In the genomic region with DNA sequence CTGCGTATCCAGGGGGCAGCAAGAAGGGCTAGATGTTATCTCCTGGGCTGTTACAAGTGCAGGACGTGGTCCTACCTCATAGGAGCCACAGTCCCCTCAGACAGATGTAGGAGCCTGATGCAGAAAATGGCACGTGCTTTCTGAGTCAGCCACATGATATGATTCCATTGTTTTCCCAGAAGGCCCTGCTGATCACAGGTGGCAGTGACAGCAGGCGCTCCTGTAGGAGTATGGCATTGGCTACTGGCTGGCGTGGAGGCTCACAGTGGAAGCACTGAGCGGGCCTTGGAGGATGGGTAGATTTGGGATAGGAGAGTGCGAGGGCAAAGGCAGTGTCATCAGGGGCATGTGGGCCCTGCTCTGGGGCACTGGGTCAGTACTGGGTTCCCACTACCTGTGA, we compare ENCODE assay signal across 1 cellular context.
TF ChIP-seq lines count a peak whose summit lies in the region.

No MANE protein-coding gene starts in this region.

TF ChIP-seq in GM12891, 5 proteins besides CTCF, POLR2A, EP300 and RAD21:
- TF ChIP-seq SPI1 (IDR thresholded peaks at IDR 0.05; ENCODE audit: low read depth, low read length) (no peak), PAX5 (IDR thresholded peaks at IDR 0.05; ENCODE audit: insufficient read depth, low read length, severe bottlenecking) (no peak), POU2F2 (IDR thresholded peaks at IDR 0.05; ENCODE audit: low read depth, low read length) (no peak), TAF1 (IDR thresholded peaks at IDR 0.05; ENCODE audit: low read depth, low read length) (no peak)
